ENCODE assay signal across 17 cellular contexts in genomic region chr22:48896766-48897637, GRCh38.
DNase-seq lines count a peak whose midpoint lies in the region; TF ChIP-seq lines count a peak whose summit lies in the region.
"Had no signal": no experiment of that assay in that cellular context is flagged by ENCODE, and none has a peak within 500 bp of the region (broad histone marks: within the 10 kb centered on the region; RNA-seq: fewer than 3 reads in every experiment).

No MANE protein-coding gene starts in this region.

- H3K4me3 Mint-ChIP-seq in chondrocyte (ENCODE audit: unreplicated experiment) (no peak overlapping the region), osteocyte (ENCODE audit: unreplicated experiment) (no peak overlapping the region)
- H3K4me3 Mint-ChIP-seq: activated naive CD8-positive, alpha-beta T cell treated with anti-CD3 and anti-CD28 coated beads for 36 hours; activated T-cell treated with anti-CD3 and anti-CD28 coated beads, Interleukin-2, amount 50 U/mL, for 72 hours; stimulated activated naive B cell treated with anti-CD40 and anti-IgM and Interleukin-4, amounts not matched to agents 10 μg/mL and 1 μg/mL and 100 μg/mL, for 72 hours had no signal

- peak; percentile 18 for DNase-seq in D341Med (ENCODE audit: low spot score)
- DNase-seq in HT1080 (ENCODE audit: low read depth): peak; percentile 64
- DNase-seq in chondrocyte (ENCODE audit: low spot score): peak; percentile 64
- DNase-seq in osteocyte (ENCODE audit: extremely low spot score, unreplicated experiment): peak; percentile 80
- no peak for DNase-seq in stimulated activated CD4-positive, alpha-beta T cell treated with anti-CD3 and anti-CD28 coated beads, Interleukin-15, amount 100 ng/mL, for 24 hours
- no peak for DNase-seq in NCI-H2196 treated with DMSO at 0.1 percent for 48 hours (lab: John Stamatoyannopoulos, UW; ENCODE audit: unreplicated experiment)
- no peak for DNase-seq in stimulated activated CD4-positive, alpha-beta T cell treated with anti-CD3 and anti-CD28 coated beads, Interleukin-4, amount 100 ng/mL, for 4 hours
- DNase-seq: activated CD4-positive, alpha-beta T cell treated with anti-CD3 and anti-CD28 coated beads for 1 hour; activated naive CD8-positive, alpha-beta T cell treated with anti-CD3 and anti-CD28 coated beads for 36 hours; activated T-cell treated with anti-CD3 and anti-CD28 coated beads, Interleukin-2, amount 50 U/mL, for 72 hours; central memory CD4-positive, alpha-beta T cell; GDM1; small intestine; stimulated activated CD4-positive, alpha-beta T cell treated with anti-CD3 and anti-CD28 coated beads, Interleukin-2, amount 100 ng/mL, for 48 hours; stimulated activated naive B cell treated with anti-CD40 and anti-IgM and Interleukin-4, amounts not matched to agents 10 μg/mL and 1 μg/mL and 100 μg/mL, for 72 hours; T-helper 1 cell; testis had no signal

- no peak for TF ChIP-seq CTCF in chondrocyte (IDR thresholded peaks at IDR 0.05)
- no peak for TF ChIP-seq CTCF in osteocyte (IDR thresholded peaks at IDR 0.05)

- H3K27ac Mint-ChIP-seq in chondrocyte (ENCODE audit: unreplicated experiment) (no peak overlapping the region), osteocyte (ENCODE audit: unreplicated experiment) (no peak overlapping the region)
- H3K27ac Mint-ChIP-seq: activated naive CD8-positive, alpha-beta T cell treated with anti-CD3 and anti-CD28 coated beads for 36 hours; activated T-cell treated with anti-CD3 and anti-CD28 coated beads, Interleukin-2, amount 50 U/mL, for 72 hours; stimulated activated naive B cell treated with anti-CD40 and anti-IgM and Interleukin-4, amounts not matched to agents 10 μg/mL and 1 μg/mL and 100 μg/mL, for 72 hours had no signal

- no peaks in the 10 kb centered on the region for H3K36me3 Mint-ChIP-seq in chondrocyte (ENCODE audit: low read depth)
- H3K36me3 Mint-ChIP-seq in osteocyte (ENCODE audit: unreplicated experiment): no peaks in the 10 kb centered on the region
- H3K36me3 Mint-ChIP-seq: activated naive CD8-positive, alpha-beta T cell treated with anti-CD3 and anti-CD28 coated beads for 36 hours; stimulated activated naive B cell treated with anti-CD40 and anti-IgM and Interleukin-4, amounts not matched to agents 10 μg/mL and 1 μg/mL and 100 μg/mL, for 72 hours had no signal

- H3K27me3 Mint-ChIP-seq in chondrocyte (ENCODE audit: low read depth) (peaks cover 14% of the 10 kb centered on the region), osteocyte (ENCODE audit: unreplicated experiment) (no peaks in the 10 kb centered on the region)

- H3K9me3 Mint-ChIP-seq in chondrocyte (ENCODE audit: low read depth) (no peaks in the 10 kb centered on the region), osteocyte (ENCODE audit: unreplicated experiment) (no peaks in the 10 kb centered on the region)
- H3K9me3 Mint-ChIP-seq: activated naive CD8-positive, alpha-beta T cell treated with anti-CD3 and anti-CD28 coated beads for 36 hours; activated T-cell treated with anti-CD3 and anti-CD28 coated beads, Interleukin-2, amount 50 U/mL, for 72 hours had no signal

- H3K4me1 Mint-ChIP-seq in chondrocyte (ENCODE audit: low read depth) (no peaks in the 10 kb centered on the region), osteocyte (ENCODE audit: unreplicated experiment) (no peaks in the 10 kb centered on the region)
- H3K4me1 Mint-ChIP-seq: activated naive CD8-positive, alpha-beta T cell treated with anti-CD3 and anti-CD28 coated beads for 36 hours; stimulated activated naive B cell treated with anti-CD40 and anti-IgM and Interleukin-4, amounts not matched to agents 10 μg/mL and 1 μg/mL and 100 μg/mL, for 72 hours had no signal

Comparison
In these comparisons a context has a peak if more than half of its experiments do, and no peak if none do; other contexts are left out.
1. DNase-seq: peak in D341Med (single experiment), HT1080 (single experiment), chondrocyte (single experiment) and osteocyte (single experiment); none in stimulated activated CD4-positive, alpha-beta T cell treated with anti-CD3 and anti-CD28 coated beads, Interleukin-15, amount 100 ng/mL, for 24 hours (single experiment), NCI-H2196 treated with DMSO at 0.1 percent for 48 hours (single experiment) and stimulated activated CD4-positive, alpha-beta T cell treated with anti-CD3 and anti-CD28 coated beads, Interleukin-4, amount 100 ng/mL, for 4 hours (0 of 2).